1 cellular context compared by ENCODE assay signal in the genomic region with DNA sequence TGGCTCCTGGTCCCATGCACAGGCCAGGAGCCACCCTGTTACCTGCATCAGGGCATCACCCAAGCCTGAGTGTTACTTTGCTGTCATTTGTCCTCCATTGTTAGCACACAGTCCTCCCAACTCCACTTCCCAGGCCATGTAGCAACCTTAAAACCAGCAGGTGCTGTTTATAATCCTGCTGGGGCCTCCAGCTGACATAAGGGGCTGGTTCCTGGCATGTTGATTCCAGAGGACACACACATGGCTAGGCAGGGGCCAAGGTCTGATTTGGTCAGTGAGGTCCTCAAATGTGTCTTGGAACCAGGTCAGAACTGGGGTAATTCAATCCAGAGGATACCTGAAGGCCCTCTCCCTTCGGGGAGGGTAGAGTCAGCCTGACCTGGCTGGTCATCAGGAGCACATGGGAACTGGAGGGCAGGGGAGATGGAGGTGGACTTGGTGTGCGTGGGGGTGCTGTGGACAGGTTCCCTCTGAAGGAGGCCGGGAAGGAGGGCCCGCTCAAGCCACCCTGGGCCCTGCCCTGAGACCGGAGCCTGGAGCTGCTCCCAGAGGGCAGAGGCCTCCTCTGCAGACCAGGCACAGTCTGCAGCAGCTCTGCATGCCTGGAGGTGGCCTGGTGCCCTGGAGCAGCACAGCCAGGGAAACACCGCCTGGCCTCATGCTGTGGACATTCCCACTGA.
TF ChIP-seq lines count a peak whose summit lies in the region.

No MANE protein-coding gene starts in this region.

TF ChIP-seq in K562, 482 proteins besides CTCF, POLR2A, EP300 and RAD21:
- TF ChIP-seq EGR1 (conservative IDR thresholded peaks at IDR 0.05) (no peak), POLR2G (IDR thresholded peaks at IDR 0.05; ENCODE audit: low read depth, low read length) (peak; percentile 42; the same call in 1 of the 2 replicates)
